Comparison of ENCODE assay signal across 14 cellular contexts in genomic region chr1:2400576-2400909, GRCh38.
"Had no signal": no experiment of that assay in that cellular context is flagged by ENCODE, and none has a peak within 500 bp of the region (broad histone marks: within the 10 kb centered on the region; RNA-seq: fewer than 3 reads in every experiment).

No MANE protein-coding gene starts in this region.

- H3K4me1 ChIP-seq: upper lobe of left lung had no signal

- H3K9me3 Mint-ChIP-seq: memory B cell; nephron; stimulated activated naive CD8-positive, alpha-beta T cell treated with anti-CD3 and anti-CD28 coated beads, Interleukin-15, amount 100 ng/mL, for 72 hours; T-helper 2 cell treated with Interferon-gamma antibody and Interleukin-4, amounts not matched to agents 5 μg/mL and 100 μg/mL, for 36 hours had no signal

- H3K27me3 ChIP-seq: esophagus squamous epithelium, spleen, testis, upper lobe of left lung had no signal

- ATAC-seq: sciatic nerve had no signal

- H3K27me3 Mint-ChIP-seq: memory B cell; stimulated activated naive CD8-positive, alpha-beta T cell treated with anti-CD3 and anti-CD28 coated beads, Interleukin-15, amount 100 ng/mL, for 72 hours had no signal

- H3K4me3 Mint-ChIP-seq: memory B cell; nephron; stimulated activated naive CD8-positive, alpha-beta T cell treated with anti-CD3 and anti-CD28 coated beads, Interleukin-15, amount 100 ng/mL, for 72 hours; T-helper 2 cell treated with Interferon-gamma antibody and Interleukin-4, amounts not matched to agents 5 μg/mL and 100 μg/mL, for 36 hours had no signal

- DNase-seq: activated CD4-positive, CD25-positive, alpha-beta regulatory T cell; activated effector memory CD4-positive, alpha-beta T cell treated with anti-CD3 and anti-CD28 coated beads, Interleukin-2, amount 50 U/mL, for 16 hours; esophagus squamous epithelium; foreskin fibroblast; hippocampal formation; left ventricle myocardium inferior; spleen; stimulated activated naive CD8-positive, alpha-beta T cell treated with anti-CD3 and anti-CD28 coated beads, Interleukin-15, amount 100 ng/mL, for 72 hours; testis; upper lobe of left lung had no signal

- H3K4me3 ChIP-seq: esophagus squamous epithelium, left ventricle myocardium inferior, spleen, testis, upper lobe of left lung had no signal

- H3K9me3 ChIP-seq: esophagus squamous epithelium, left ventricle myocardium inferior, spleen, testis, upper lobe of left lung had no signal

- H3K4me1 Mint-ChIP-seq: nephron had no signal

- H3K27ac ChIP-seq: left ventricle myocardium inferior, testis, upper lobe of left lung had no signal

- H3K27ac Mint-ChIP-seq: memory B cell; stimulated activated naive CD8-positive, alpha-beta T cell treated with anti-CD3 and anti-CD28 coated beads, Interleukin-15, amount 100 ng/mL, for 72 hours; T-helper 2 cell treated with Interferon-gamma antibody and Interleukin-4, amounts not matched to agents 5 μg/mL and 100 μg/mL, for 36 hours had no signal
